Comparison of ENCODE assay signal across 15 cellular contexts in the genomic region with DNA sequence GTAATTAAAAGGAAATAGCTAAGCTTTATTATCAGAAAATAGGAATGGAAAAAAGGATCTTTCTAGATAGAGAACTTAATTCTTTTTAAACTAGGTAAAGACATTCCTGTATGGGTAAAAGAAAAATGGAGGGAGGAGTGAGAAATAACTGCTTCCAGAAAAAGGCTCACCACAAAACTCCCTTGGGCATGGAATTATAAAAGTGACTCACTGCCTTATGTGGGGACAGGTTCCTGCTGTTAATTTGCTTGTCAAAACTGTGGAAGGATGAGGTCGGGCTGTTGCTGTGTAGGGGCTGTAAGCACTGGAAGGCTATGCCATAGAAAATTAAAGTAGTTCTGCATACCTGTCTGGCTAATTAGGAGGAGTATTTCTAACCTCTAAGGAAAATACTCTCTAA.
A peak's percentile ranks its signal among the peaks of the same experiment; 100 is the strongest.
DNase-seq lines count a peak whose midpoint lies in the region; ATAC-seq, FAIRE-seq and TF ChIP-seq lines count a peak whose summit lies in the region.
"Had no signal": no experiment of that assay in that cellular context is flagged by ENCODE, and none has a peak within 500 bp of the region (broad histone marks: within the 10 kb centered on the region; RNA-seq: fewer than 3 reads in every experiment).

No MANE protein-coding gene starts in this region.

- H4K91ac ChIP-seq in IMR-90 (ENCODE audit: insufficient read depth, low read depth, low read length): no peak overlapping the region

- H3K27ac ChIP-seq in AG04450 (ENCODE audit: low read depth, low read length) (no peak overlapping the region), IMR-90 (ENCODE audit: insufficient read depth, low read length) (no peak overlapping the region), mammary epithelial cell (ENCODE audit: insufficient read depth, low read depth, low read length) (no peak overlapping the region), small intestine (ENCODE audit: low read depth in 1 of 2, low read length in 1 of 2) (no peak overlapping the region)

- no peak overlapping the region for H3K56ac ChIP-seq in IMR-90 (ENCODE audit: extremely low read depth, insufficient read depth, low read length)

- H4K8ac ChIP-seq in IMR-90 (ENCODE audit: low read depth in 2 of 2, low read length in 2 of 2): no peak overlapping the region

- H4K5ac ChIP-seq in IMR-90 (ENCODE audit: low read depth, low read length): no peak overlapping the region

- no peak overlapping the region for H3K14ac ChIP-seq in IMR-90 (replicated peaks; ENCODE audit: low read depth, low read length)

- H4K20me1 ChIP-seq in IMR-90 (ENCODE audit: insufficient read depth, low read length) (no peaks in the 10 kb centered on the region), mammary epithelial cell (ENCODE audit: insufficient read depth, low read length) (no peaks in the 10 kb centered on the region)

- H2BK15ac ChIP-seq in IMR-90 (ENCODE audit: low read depth, low read length): no peak overlapping the region

- no peaks in the 10 kb centered on the region for H3K79me1 ChIP-seq in IMR-90 (ENCODE audit: low read depth in 1 of 2, low read length in 2 of 2)

- H2BK120ac ChIP-seq in IMR-90 (ENCODE audit: low read depth, low read length): no peak overlapping the region

- H3K9me3 ChIP-seq in AG04450 (ENCODE audit: control insufficient read depth, insufficient read depth, low read length) (no peaks in the 10 kb centered on the region), IMR-90 (ENCODE audit: control insufficient read depth, insufficient read depth, low read length) (no peaks in the 10 kb centered on the region), mammary epithelial cell (replicated peaks; ENCODE audit: insufficient read depth, low read length) (no peaks in the 10 kb centered on the region), Caco-2 (no peaks in the 10 kb centered on the region), small intestine (ENCODE audit: control insufficient read depth, low read depth) (no peaks in the 10 kb centered on the region)
- H3K9me3 ChIP-seq: HAP-1 had no signal

- H3K27me3 ChIP-seq in AG04450 (ENCODE audit: control insufficient read depth, insufficient read depth, low read length): no peaks in the 10 kb centered on the region
- H3K27me3 ChIP-seq in IMR-90 (ENCODE audit: control insufficient read depth, insufficient read depth, low read length): no peaks in the 10 kb centered on the region
- H3K27me3 ChIP-seq in mammary epithelial cell (ENCODE audit: insufficient read depth, low read length): no peaks in the 10 kb centered on the region
- H3K27me3 ChIP-seq in Caco-2 (replicated peaks; ENCODE audit: control insufficient read depth, insufficient read depth, low read length): no peaks in the 10 kb centered on the region
- no peaks in the 10 kb centered on the region for H3K27me3 ChIP-seq in small intestine (ENCODE audit: control insufficient read depth in 2 of 2, insufficient read depth in 2 of 2, low read length in 2 of 2)

- no peaks in the 10 kb centered on the region for H3K36me3 ChIP-seq in IMR-90 (ENCODE audit: control insufficient read depth, insufficient read depth, low read length)
- H3K36me3 ChIP-seq in mammary epithelial cell (ENCODE audit: insufficient read depth, low read length): no peaks in the 10 kb centered on the region
- H3K36me3 ChIP-seq in Caco-2 (ENCODE audit: control insufficient read depth, insufficient read depth, low read length): no peaks in the 10 kb centered on the region
- H3K36me3 ChIP-seq in small intestine (ENCODE audit: control insufficient read depth in 2 of 2, insufficient read depth in 2 of 2, low read length in 2 of 2): no peaks in the 10 kb centered on the region
- H3K36me3 ChIP-seq: HAP-1 had no signal

- no peak for TF ChIP-seq RAD21 in IMR-90 (IDR thresholded peaks at IDR 0.05; ENCODE audit: low read length)

- H3K9ac ChIP-seq in IMR-90 (ENCODE audit: low read depth, low read length): no peak overlapping the region
- no peak overlapping the region for H3K9ac ChIP-seq in mammary epithelial cell (ENCODE audit: insufficient read depth, low read length)

- no peak overlapping the region for H3K18ac ChIP-seq in IMR-90 (ENCODE audit: low read depth, low read length)

- dilution Hi-C loops in IMR-90 (cut with HindIII; ENCODE audit: low sequenced_read_pairs, unreplicated experiment) (no loop called here), mammary epithelial cell (cut with HindIII; ENCODE audit: low sequenced_read_pairs) (no loop called here)

- POLR2A ChIA-PET in AG04450 (lab: Yijun Ruan, JAX): no interaction called here
- POLR2A ChIA-PET in IMR-90 (lab: Charles Lee; ENCODE audit: unreplicated experiment): no interaction called here
- POLR2A ChIA-PET in Caco-2 (lab: Charles Lee): no interaction called here

- no peaks in the 10 kb centered on the region for H3K9me1 ChIP-seq in IMR-90 (ENCODE audit: insufficient read depth, low read length)

- intact Hi-C loops in IMR-90 (cut with micrococcal nuclease) (loop anchor here (2.0 to 10.0 kb wide), 2 partner anchors 46 to 148 kb away; no protein-coding TSS in a partner anchor), mammary epithelial cell (cut with micrococcal nuclease) (no loop called here), left colon (cut with DNase I, micrococcal nuclease) (no loop called here), Caco-2 (cut with micrococcal nuclease; ENCODE audit: unreplicated experiment) (no loop called here)

- H3K27me3 Mint-ChIP-seq in Caco-2 (ENCODE audit: insufficient read depth, unreplicated experiment): no peaks in the 10 kb centered on the region
- H3K27me3 Mint-ChIP-seq: activated CD4-positive, alpha-beta memory T cell treated with anti-CD3 and anti-CD28 coated beads for 36 hours; activated naive CD4-positive, alpha-beta T cell treated with anti-CD3 and anti-CD28 coated beads, Interleukin-2, amount 50 U/mL, for 24 hours; T-helper 17 cell had no signal

- H2AK5ac ChIP-seq in IMR-90 (ENCODE audit: low read depth, low read length): no peak overlapping the region

- 0 out of 2 replicates have a peak overlapping the region, but pooled peaks have one; percentile 46 for H3K4me2 ChIP-seq in IMR-90 (ENCODE audit: low read depth, low read length)
- peak overlapping the region; percentile 73 for H3K4me2 ChIP-seq in mammary epithelial cell (ENCODE audit: insufficient read depth, low read depth, low read length)

- no peak overlapping the region for H2AK9ac ChIP-seq in IMR-90 (replicated peaks; ENCODE audit: low read depth, low read length, poor library complexity)

- no peak for TF ChIP-seq CTCF in AG04450 (IDR thresholded peaks at IDR 0.05; ENCODE audit: low read depth, low read length)
- no peak for TF ChIP-seq CTCF in IMR-90 (conservative IDR thresholded peaks at IDR 0.05; ENCODE audit: low read depth, low read length)
- TF ChIP-seq CTCF in mammary epithelial cell (conservative IDR thresholded peaks at IDR 0.05 in 1 of 2, IDR thresholded peaks at IDR 0.05 in 1 of 2; ENCODE audit: extremely low read depth in 1 of 2, insufficient read depth in 1 of 2, low read depth in 1 of 2, low read length in 2 of 2): no peak
- TF ChIP-seq CTCF in Caco-2 (IDR thresholded peaks at IDR 0.05; ENCODE audit: insufficient read depth in 1 of 2, low read depth in 1 of 2, low read length in 1 of 2, severe bottlenecking in 1 of 2, unreplicated experiment in 1 of 2): no peak

- no peak overlapping the region for H3K27ac Mint-ChIP-seq in Caco-2 (ENCODE audit: unreplicated experiment)
- H3K27ac Mint-ChIP-seq: activated CD4-positive, alpha-beta memory T cell treated with anti-CD3 and anti-CD28 coated beads for 36 hours; activated naive CD4-positive, alpha-beta T cell treated with anti-CD3 and anti-CD28 coated beads, Interleukin-2, amount 50 U/mL, for 24 hours; T-helper 17 cell had no signal

- no peaks in the 10 kb centered on the region for H3K79me2 ChIP-seq in mammary epithelial cell (ENCODE audit: insufficient read depth, low read length)

- TF ChIP-seq POLR2A in IMR-90 (IDR thresholded peaks at IDR 0.05; ENCODE audit: low read depth, low read length): no peak

- H2AFZ ChIP-seq in IMR-90 (replicated peaks; ENCODE audit: low read length, poor library complexity) (no peak overlapping the region), mammary epithelial cell (ENCODE audit: low read depth, low read length) (peak overlapping the region; percentile 7)

- H3K23ac ChIP-seq in IMR-90 (ENCODE audit: low read depth, low read length): no peak overlapping the region

- CTCF ChIA-PET in AG04450 (lab: Charles Lee): interaction anchor here (1.3 kb wide), 1 partner anchor 158 kb away, joined by 4 read pairs; the partner anchor contains the start of gene UBE3D
- CTCF ChIA-PET in IMR-90 (lab: Yijun Ruan, JAX): no interaction called here
- CTCF ChIA-PET in mammary epithelial cell (lab: Charles Lee; ENCODE audit: low non-redundant PET): no interaction called here
- CTCF ChIA-PET in Caco-2 (lab: Charles Lee): no interaction called here

- H3K4me3 ChIP-seq in AG04450 (ENCODE audit: low read depth, low read length): no peak overlapping the region
- no peak overlapping the region for H3K4me3 ChIP-seq in IMR-90 (ENCODE audit: insufficient read depth, low read depth, low read length)
- peak overlapping the region in 1 of 3 experiments; percentile 19 for H3K4me3 ChIP-seq in mammary epithelial cell (replicated peaks in 1 of 3; ENCODE audit: insufficient read depth in 1 of 3, low read depth in 2 of 3, low read length in 3 of 3)
- H3K4me3 ChIP-seq in Caco-2 (ENCODE audit: low read depth, low read length): no peak overlapping the region
- H3K4me3 ChIP-seq in small intestine (ENCODE audit: low read depth in 1 of 2, low read length in 2 of 2): no peak overlapping the region
- H3K4me3 ChIP-seq: HAP-1 had no signal

- no peaks in the 10 kb centered on the region for H3K36me3 Mint-ChIP-seq in Caco-2 (ENCODE audit: insufficient read depth, unreplicated experiment)
- H3K36me3 Mint-ChIP-seq: activated CD4-positive, alpha-beta memory T cell treated with anti-CD3 and anti-CD28 coated beads for 36 hours had no signal

- no peak for FAIRE-seq in small intestine (lab: Jason Lieb, UNC)

- no CpG with 5 or more reads among the region's 1 CpG for WGBS in IMR-90 (ENCODE audit: extremely low coverage in 2 of 2, insufficient read length in 1 of 2), 2 experiments
- WGBS in mammary epithelial cell (ENCODE audit: low coverage, missing lambda C conversion rate): 0% methylated on average over 1 of the region's 1 CpG
- 33 to 74% (median 65%) methylated on average over 1 of the region's 1 CpG for WGBS in small intestine, 3 donors

- peaks cover 10% of the 10 kb centered on the region for H3K4me1 Mint-ChIP-seq in Caco-2 (ENCODE audit: low read depth, unreplicated experiment)
- H3K4me1 Mint-ChIP-seq: activated naive CD4-positive, alpha-beta T cell treated with anti-CD3 and anti-CD28 coated beads, Interleukin-2, amount 50 U/mL, for 24 hours had no signal

- 0 out of 2 replicates have a peak, but pooled peaks cover 2% of the 10 kb centered on the region for H3K4me1 ChIP-seq in IMR-90 (ENCODE audit: control insufficient read depth, insufficient read depth, low read length)
- H3K4me1 ChIP-seq in mammary epithelial cell (ENCODE audit: insufficient read depth, low read length): peaks cover 15% of the 10 kb centered on the region
- H3K4me1 ChIP-seq in Caco-2: 0 out of 2 replicates have a peak, but pooled peaks cover 3% of the 10 kb centered on the region
- no peaks in the 10 kb centered on the region for H3K4me1 ChIP-seq in small intestine (ENCODE audit: control insufficient read depth in 2 of 2, insufficient read depth in 1 of 2, low read depth in 1 of 2, low read length in 1 of 2)
- H3K4me1 ChIP-seq: HAP-1 had no signal

- no peak overlapping the region for H3K4ac ChIP-seq in IMR-90 (ENCODE audit: low read depth, low read length)

- H3K9me3 Mint-ChIP-seq in Caco-2 (ENCODE audit: unreplicated experiment): no peaks in the 10 kb centered on the region
- H3K9me3 Mint-ChIP-seq: activated CD4-positive, alpha-beta memory T cell treated with anti-CD3 and anti-CD28 coated beads for 36 hours; activated naive CD4-positive, alpha-beta T cell treated with anti-CD3 and anti-CD28 coated beads, Interleukin-2, amount 50 U/mL, for 24 hours had no signal

- in situ Hi-C loops in IMR-90 (cut with MboI; ENCODE audit: low sequenced_read_pairs) (no loop called here), mammary epithelial cell (cut with MboI; ENCODE audit: low sequenced_read_pairs in 2 of 2) (no loop called here)

- ATAC-seq in IMR-90 (ENCODE audit: low read depth) (peak; percentile 72), left colon (peak; percentile 22)
- ATAC-seq: T-helper 17 cell had no signal

- BruUV-seq in IMR-90 (replicated peaks; lab: Mats Ljungman, UMichigan): no TSS peak
- no TSS peak for BruUV-seq in mammary epithelial cell (replicated peaks; lab: Mats Ljungman, UMichigan)
- BruUV-seq in Caco-2 (replicated peaks; lab: Mats Ljungman, UMichigan): no TSS peak

- DNase-seq in AG04450 (ENCODE audit: low read depth, low spot score) (peak; percentile 36), IMR-90 (peak; percentile 61), mammary epithelial cell (peak; percentile 64), left colon (no peak), Caco-2 (no peak), small intestine (no peak), GF-D8 (lab: John Stamatoyannopoulos, UW) (no peak), ureter (ENCODE audit: low spot score) (no peak)
- DNase-seq: activated CD4-positive, alpha-beta memory T cell treated with anti-CD3 and anti-CD28 coated beads for 36 hours; NCI-H1105; NK-92 treated with Interleukin-12 subunit alpha and Interleukin-12 subunit beta, amount 100 ng/mL, for 24 hours; stimulated activated CD8-positive, alpha-beta memory T cell treated with anti-CD3 and anti-CD28 coated beads, Interleukin-4, amount 100 ng/mL, for 48 hours; T-helper 17 cell had no signal

- no peak overlapping the region for H3K4me3 Mint-ChIP-seq in Caco-2 (ENCODE audit: unreplicated experiment)
- H3K4me3 Mint-ChIP-seq: activated CD4-positive, alpha-beta memory T cell treated with anti-CD3 and anti-CD28 coated beads for 36 hours; activated naive CD4-positive, alpha-beta T cell treated with anti-CD3 and anti-CD28 coated beads, Interleukin-2, amount 50 U/mL, for 24 hours; T-helper 17 cell had no signal

- H2BK5ac ChIP-seq in IMR-90 (ENCODE audit: low read depth, low read length, poor library complexity, severe bottlenecking): no peak overlapping the region

- no peak overlapping the region for H2BK20ac ChIP-seq in IMR-90 (ENCODE audit: low read depth, low read length)

Comparison
In these comparisons a context has a peak if more than half of its experiments do, and no peak if none do; other contexts are left out.
1. DNase-seq: peak in AG04450 (single experiment), IMR-90 (single experiment) and mammary epithelial cell (single experiment); none in left colon (0 of 2), Caco-2 (0 of 2), small intestine (single experiment), GF-D8 (single experiment) and ureter (single experiment).